ENCODE assay signal across 8 cellular contexts in genomic region chr7:101217388-101218235, GRCh38.
DNase-seq lines count a peak whose midpoint lies in the region; ATAC-seq, FAIRE-seq and TF ChIP-seq lines count a peak whose summit lies in the region.

A gene with protein sequence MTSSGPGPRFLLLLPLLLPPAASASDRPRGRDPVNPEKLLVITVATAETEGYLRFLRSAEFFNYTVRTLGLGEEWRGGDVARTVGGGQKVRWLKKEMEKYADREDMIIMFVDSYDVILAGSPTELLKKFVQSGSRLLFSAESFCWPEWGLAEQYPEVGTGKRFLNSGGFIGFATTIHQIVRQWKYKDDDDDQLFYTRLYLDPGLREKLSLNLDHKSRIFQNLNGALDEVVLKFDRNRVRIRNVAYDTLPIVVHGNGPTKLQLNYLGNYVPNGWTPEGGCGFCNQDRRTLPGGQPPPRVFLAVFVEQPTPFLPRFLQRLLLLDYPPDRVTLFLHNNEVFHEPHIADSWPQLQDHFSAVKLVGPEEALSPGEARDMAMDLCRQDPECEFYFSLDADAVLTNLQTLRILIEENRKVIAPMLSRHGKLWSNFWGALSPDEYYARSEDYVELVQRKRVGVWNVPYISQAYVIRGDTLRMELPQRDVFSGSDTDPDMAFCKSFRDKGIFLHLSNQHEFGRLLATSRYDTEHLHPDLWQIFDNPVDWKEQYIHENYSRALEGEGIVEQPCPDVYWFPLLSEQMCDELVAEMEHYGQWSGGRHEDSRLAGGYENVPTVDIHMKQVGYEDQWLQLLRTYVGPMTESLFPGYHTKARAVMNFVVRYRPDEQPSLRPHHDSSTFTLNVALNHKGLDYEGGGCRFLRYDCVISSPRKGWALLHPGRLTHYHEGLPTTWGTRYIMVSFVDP (minus strand): TSS chr7:101217581. CDS start chr7:101217274, 307 bp downstream.
Gene ZNHIT1, plus strand, starts transcription at chr7:101218165. Its CDS starts 31 bp downstream, at chr7:101218196.

- FAIRE-seq in islet of Langerhans (lab: Jason Lieb, UNC), result peak; percentile 94

- no peak; the same call in 1 of the 2 replicates for TF ChIP-seq CTCF in AG09319 (IDR thresholded peaks at IDR 0.05; ENCODE audit: low read depth, low read length)

- peak; percentile 64 for ATAC-seq in GM19035 (IDR thresholded peaks at IDR 0.05; ENCODE audit: unreplicated experiment)
- ATAC-seq in HG03354 (IDR thresholded peaks at IDR 0.05; ENCODE audit: poor library complexity, severe bottlenecking, unreplicated experiment), result peak; percentile 66
- peak; percentile 71 to 80 for ATAC-seq in activated CD4-positive, CD25-positive, alpha-beta regulatory T cell treated with anti-CD3 and anti-CD28 coated beads, Interleukin-2, amount 50 U/mL, for 24 hours

- DNase-seq in AG09319 (ENCODE audit: extremely low read depth, low read depth) (peak; percentile 96), NCI-H446 treated with DMSO at 0.1 percent for 48 hours (lab: John Stamatoyannopoulos, UW) (peak; percentile 91), cerebellar cortex (ENCODE audit: low spot score) (peak; percentile 99)
- DNase-seq in stimulated activated CD4-positive, alpha-beta T cell treated with anti-CD3 and anti-CD28 coated beads, Interleukin-12 subunit alpha, Interleukin-12 subunit beta, amount 100 ng/mL, for 4 hours, result peak; percentile 92

Comparison
In these comparisons a context has a peak if more than half of its experiments do, and no peak if none do; other contexts are left out.
1. Peak in every context shown above with its lines: DNase-seq and ATAC-seq.